In genomic region chr15:101115887-101116680, GRCh38 we compare ENCODE assay signal across 10 cellular contexts.
A peak's percentile ranks its signal among the peaks of the same experiment; 100 is the strongest.
DNase-seq lines count a peak whose midpoint lies in the region; ATAC-seq, FAIRE-seq and TF ChIP-seq lines count a peak whose summit lies in the region.
"Had no signal": no experiment of that assay in that cellular context is flagged by ENCODE, and none has a peak within 500 bp of the region (broad histone marks: within the 10 kb centered on the region; RNA-seq: fewer than 3 reads in every experiment).

No MANE protein-coding gene starts in this region.

- H4K5ac ChIP-seq in H1 (ENCODE audit: insufficient read length, low read depth, low read length), result no peak overlapping the region

- FAIRE-seq in H1 (lab: Jason Lieb, UNC), result no peak
- FAIRE-seq: colon had no signal

- no peak overlapping the region for H2AK5ac ChIP-seq in H1 (ENCODE audit: low read depth, low read length)

- H3K4me2 ChIP-seq in H1 (ENCODE audit: insufficient read depth in 1 of 2, low read depth in 2 of 2, low read length in 2 of 2) (no peak overlapping the region), neural progenitor cell (no peak overlapping the region)

- H3K36me3 Mint-ChIP-seq in neural progenitor cell (no peaks in the 10 kb centered on the region), progenitor cell of endocrine pancreas (ENCODE audit: insufficient read depth) (no peaks in the 10 kb centered on the region)

- H3K27ac ChIP-seq in ACC112 (ENCODE audit: low read depth, low read length) (no peak overlapping the region), H1 (ENCODE audit: low read depth, low read length) (no peak overlapping the region), neural progenitor cell (no peak overlapping the region)

- H4K91ac ChIP-seq in H1 (replicated peaks; ENCODE audit: insufficient read length, low read length), result no peak overlapping the region

- no peak overlapping the region for H3K56ac ChIP-seq in H1 (replicated peaks; ENCODE audit: insufficient read length, low read depth, low read length)

- peak; percentile 63 to 70 for DNase-seq in Kasumi-1 (lab: John Stamatoyannopoulos, UW)
- DNase-seq in H1 (ENCODE audit: low read depth in 1 of 2, low spot score in 2 of 2), result no peak
- DNase-seq in neural progenitor cell (ENCODE audit: low spot score), result no peak
- DNase-seq in progenitor cell of endocrine pancreas (ENCODE audit: low spot score, unreplicated experiment), result no peak
- DNase-seq in NCI-H1105 (lab: John Stamatoyannopoulos, UW), result no peak
- DNase-seq in NCI-H510A (lab: John Stamatoyannopoulos, UW), result no peak
- DNase-seq: activated CD4-positive, alpha-beta T cell treated with anti-CD3 and anti-CD28 coated beads, Interleukin-2, amount 50 U/mL, for 4 hours had no signal

- no peak overlapping the region for H2BK5ac ChIP-seq in H1 (ENCODE audit: low read depth, low read length)

- POLR2A ChIA-PET in H1 (lab: Charles Lee; ENCODE audit: partially characterized antibody), result no interaction called here

- 88% methylated on average over 17 of the region's 17 CpGs; no CpG with 5 or more reads in 1 of the 2 experiments for WGBS in H1 (ENCODE audit: extremely low coverage in 1 of 2, insufficient coverage in 1 of 2, insufficient read length in 1 of 2, insufficient replicate concordance in 2 of 2, low coverage in 1 of 2, low lambda C conversion rate in 2 of 2, missing lambda C conversion rate in 1 of 2), 2 experiments

- H4K8ac ChIP-seq in H1 (ENCODE audit: extremely low read depth, insufficient read depth, low read length), result peak overlapping the region; percentile 69

- no peak for TF ChIP-seq POLR2A in H1 (IDR thresholded peaks at IDR 0.05; ENCODE audit: control extremely low read depth in 1 of 2, low read depth in 2 of 2, low read length in 2 of 2)

- no peaks in the 10 kb centered on the region for H3K79me1 ChIP-seq in H1 (ENCODE audit: low read depth, low read length)

- H2AFZ ChIP-seq in ACC112 (ENCODE audit: low read length, unreplicated experiment) (peak overlapping the region; percentile 38), H1 (ENCODE audit: low read length) (no peak overlapping the region), neural progenitor cell (replicated peaks) (no peak overlapping the region)

- no peak overlapping the region for H3K4me3 Mint-ChIP-seq in neural progenitor cell
- H3K4me3 Mint-ChIP-seq in progenitor cell of endocrine pancreas (ENCODE audit: low read depth), result no peak overlapping the region

- H3K27me3 Mint-ChIP-seq in neural progenitor cell (ENCODE audit: insufficient read depth, low read depth), result peaks cover 9% of the 10 kb centered on the region
- H3K27me3 Mint-ChIP-seq in progenitor cell of endocrine pancreas, result peaks cover 11% of the 10 kb centered on the region

- TF ChIP-seq EP300 in H1 (IDR thresholded peaks at IDR 0.05; ENCODE audit: borderline replicate concordance in 1 of 2, low read depth in 2 of 2, low read length in 2 of 2), result no peak

- no peak overlapping the region for H2BK15ac ChIP-seq in H1 (ENCODE audit: low read length)

- H3K4me1 Mint-ChIP-seq in neural progenitor cell (peaks cover 52% of the 10 kb centered on the region), progenitor cell of endocrine pancreas (ENCODE audit: low read depth) (no peaks in the 10 kb centered on the region)

- H3K36me3 ChIP-seq in ACC112 (ENCODE audit: insufficient read depth, low read length) (no peaks in the 10 kb centered on the region), H1 (ENCODE audit: control insufficient read depth in 2 of 4, insufficient read depth in 4 of 4, low read length in 3 of 4) (no peaks in the 10 kb centered on the region), neural progenitor cell (no peaks in the 10 kb centered on the region)

- H3K4ac ChIP-seq in H1 (replicated peaks; ENCODE audit: insufficient read length, low read depth, low read length), result no peak overlapping the region

- H3F3A ChIP-seq in neural progenitor cell (ENCODE audit: low read depth), result no peaks in the 10 kb centered on the region

- peak overlapping the region; percentile 39; the same call in 1 of the 2 replicates for H2BK12ac ChIP-seq in H1 (ENCODE audit: low read depth, low read length)

- peak overlapping the region; percentile 78 for H3K27ac Mint-ChIP-seq in neural progenitor cell
- no peak overlapping the region for H3K27ac Mint-ChIP-seq in progenitor cell of endocrine pancreas

- H3K18ac ChIP-seq in H1 (ENCODE audit: extremely low read depth, low read length), result no peak overlapping the region

- H2BK120ac ChIP-seq in H1 (replicated peaks; ENCODE audit: low read depth, low read length), result no peak overlapping the region

- no peak for ATAC-seq in GM21717 (IDR thresholded peaks at IDR 0.05; ENCODE audit: unreplicated experiment)

- no peak overlapping the region for H2BK20ac ChIP-seq in H1 (ENCODE audit: low read length)

- TF ChIP-seq CTCF in H1 (IDR thresholded peaks at IDR 0.05; ENCODE audit: control extremely low read depth in 1 of 3, insufficient read depth in 1 of 3, low read depth in 1 of 3, low read length in 3 of 3) (no peak), neural progenitor cell (IDR thresholded peaks at IDR 0.05) (no peak), progenitor cell of endocrine pancreas (IDR thresholded peaks at IDR 0.05; ENCODE audit: unreplicated experiment) (no peak)

- H3K27me3 ChIP-seq in ACC112 (ENCODE audit: insufficient read depth, low read length) (no peaks in the 10 kb centered on the region), H1 (replicated peaks in 1 of 4; ENCODE audit: control insufficient read depth in 3 of 4, extremely low read depth in 1 of 4, insufficient read depth in 3 of 4, low read length in 3 of 4) (no peaks in the 10 kb centered on the region; a peak in 1 of 7 replicates), neural progenitor cell (no peaks in the 10 kb centered on the region)

- no peaks in the 10 kb centered on the region for H3K23me2 ChIP-seq in H1 (ENCODE audit: low read depth, low read length)

- H3K4me1 ChIP-seq in ACC112 (ENCODE audit: control insufficient read depth, insufficient read depth, low read length, unreplicated experiment) (peaks cover 8% of the 10 kb centered on the region), H1 (replicated peaks in 1 of 4; ENCODE audit: control insufficient read depth in 3 of 4, insufficient read depth in 4 of 4, low read length in 3 of 4) (peaks cover 0 to 9% (median 4%) of the 10 kb centered on the region in 4 experiments; a peak in 4 of 7 replicates), neural progenitor cell (peaks cover 9% of the 10 kb centered on the region)

- no peaks in the 10 kb centered on the region for H3K9me3 Mint-ChIP-seq in neural progenitor cell
- H3K9me3 Mint-ChIP-seq in progenitor cell of endocrine pancreas (ENCODE audit: low read depth), result no peaks in the 10 kb centered on the region

- CTCF ChIA-PET in H1 (lab: Charles Lee; ENCODE audit: partially characterized antibody), result interaction anchor here (0.6 to 1.4 kb wide), 6 partner anchors 11 to 152 kb away, joined by 3 to 6 read pairs (median 4); no protein-coding TSS in a partner anchor

- no peak for TF ChIP-seq RAD21 in H1 (IDR thresholded peaks at IDR 0.05 in 1 of 2, conservative IDR thresholded peaks at IDR 0.05 in 1 of 2; ENCODE audit: low read depth in 2 of 2, low read length in 2 of 2)

- no peak overlapping the region for H3K9ac ChIP-seq in H1 (replicated peaks in 1 of 4; ENCODE audit: extremely low read depth in 1 of 4, low read depth in 3 of 4, low read length in 3 of 4)
- no peak overlapping the region for H3K9ac ChIP-seq in neural progenitor cell

- no peaks in the 10 kb centered on the region for H4K20me1 ChIP-seq in H1 (replicated peaks in 1 of 2; ENCODE audit: control insufficient read depth in 1 of 2, insufficient read depth in 2 of 2, low read length in 2 of 2)
- no peaks in the 10 kb centered on the region for H4K20me1 ChIP-seq in neural progenitor cell (ENCODE audit: low read depth)

- no peaks in the 10 kb centered on the region for H3K79me2 ChIP-seq in ACC112 (ENCODE audit: control insufficient read depth, insufficient read depth, low read length, unreplicated experiment)
- no peaks in the 10 kb centered on the region for H3K79me2 ChIP-seq in H1 (ENCODE audit: control insufficient read depth in 1 of 2, insufficient read depth in 2 of 2, low read length in 2 of 2)
- H3K79me2 ChIP-seq in neural progenitor cell (ENCODE audit: low read depth), result no peaks in the 10 kb centered on the region

- no peak overlapping the region for H3K14ac ChIP-seq in H1 (ENCODE audit: insufficient read length)

- no peaks in the 10 kb centered on the region for H3K9me3 ChIP-seq in H1 (ENCODE audit: insufficient read depth in 2 of 2, low read depth in 1 of 2, low read length in 1 of 2)
- no peaks in the 10 kb centered on the region for H3K9me3 ChIP-seq in neural progenitor cell (ENCODE audit: low read depth)

- no peak overlapping the region for H3K23ac ChIP-seq in H1 (ENCODE audit: insufficient read length)

- no peak overlapping the region for H3K4me3 ChIP-seq in ACC112 (ENCODE audit: low read depth, low read length)
- H3K4me3 ChIP-seq in H1 (ENCODE audit: extremely low read depth in 1 of 4, insufficient read depth in 2 of 4, low read depth in 3 of 4, low read length in 4 of 4), result no peak overlapping the region
- no peak overlapping the region for H3K4me3 ChIP-seq in neural progenitor cell

TF ChIP-seq in H1, 55 proteins besides CTCF, POLR2A, EP300 and RAD21 (continues in another document):
- no peak for TF ChIP-seq BACH1 (IDR thresholded peaks at IDR 0.05; ENCODE audit: low read length)
- TF ChIP-seq NRF1 (IDR thresholded peaks at IDR 0.05; ENCODE audit: low read depth, low read length), result no peak
- TF ChIP-seq CEBPB (IDR thresholded peaks at IDR 0.05; ENCODE audit: low read depth, low read length), result no peak
- no peak for TF ChIP-seq RNF2 (IDR thresholded peaks at IDR 0.05; ENCODE audit: borderline replicate concordance, low read depth, low read length, missing control alignments, poor library complexity, severe bottlenecking)

Comparison
In these comparisons a context has a peak if more than half of its experiments do, and no peak if none do; other contexts are left out.
1. DNase-seq: peak in Kasumi-1 (2 of 2); none in H1 (0 of 2), neural progenitor cell (single experiment), progenitor cell of endocrine pancreas (single experiment), NCI-H1105 (single experiment) and NCI-H510A (single experiment).